ENCODE assay signal across 1 cellular context in genomic region chr6:24402697-24403500, GRCh38.
TF ChIP-seq lines count a peak whose summit lies in the region.

Gene MRS2, plus strand, starts transcription at chr6:24402936. Its CDS starts 111 bp downstream, at chr6:24403047.

TF ChIP-seq in WTC11, 78 proteins besides CTCF, POLR2A, EP300 and RAD21 (continued from another document):
- 0 out of 2 replicates have a peak, but pooled peaks have one; percentile 10 for TF ChIP-seq PRDM15 (CRISPR knock-in tag; IDR thresholded peaks at IDR 0.05)
- no peak for TF ChIP-seq CBFB (CRISPR knock-in tag; IDR thresholded peaks at IDR 0.05; ENCODE audit: low read depth)
- peak; percentile 84; the same call in 1 of the 2 replicates for TF ChIP-seq FOXP1 (CRISPR knock-in tag; IDR thresholded peaks at IDR 0.05; ENCODE audit: borderline replicate concordance)
- peak; percentile 48; the same call in 1 of the 2 replicates for TF ChIP-seq ZNF281 (CRISPR knock-in tag; IDR thresholded peaks at IDR 0.05)
- TF ChIP-seq USF1 (CRISPR knock-in tag; IDR thresholded peaks at IDR 0.05), result 0 out of 2 replicates have a peak, but pooled peaks have one; percentile 21
